8 cellular contexts compared by ENCODE assay signal in genomic region chr7:39464350-39465054, GRCh38.
DNase-seq lines count a peak whose midpoint lies in the region; ATAC-seq, FAIRE-seq and TF ChIP-seq lines count a peak whose summit lies in the region.

No MANE protein-coding gene starts in this region.

- no peak for TF ChIP-seq EP300 in K562 (IDR thresholded peaks at IDR 0.05; ENCODE audit: low read length)

- 23% methylated on average over 16 of the region's 16 CpGs for WGBS in K562 (ENCODE audit: insufficient coverage, low coverage, missing lambda C conversion rate)

- H3K36me3 ChIP-seq in K562 (ENCODE audit: control insufficient read depth, insufficient read depth, low read length) = no peaks in the 10 kb centered on the region
- no peaks in the 10 kb centered on the region for H3K36me3 ChIP-seq in parathyroid adenoma (ENCODE audit: control insufficient read depth, insufficient read depth, low read length)

- no peak overlapping the region for H3K4me3 ChIP-seq in K562
- H3K4me3 ChIP-seq in parathyroid adenoma (ENCODE audit: low read depth, low read length) = no peak overlapping the region

- no peak for DNase-seq in K562 (ENCODE audit: extremely low read depth in 1 of 4, low spot score in 3 of 4)
- DNase-seq in NCI-H2029 (lab: John Stamatoyannopoulos, UW) = no peak
- no peak for DNase-seq in H54 (ENCODE audit: insufficient read length, low spot score)
- no peak for DNase-seq in SIG-M5 treated with dmso at 0.1 percent for 504 hours (lab: John Stamatoyannopoulos, UW; ENCODE audit: unreplicated experiment)
- DNase-seq in OCI-M1 (lab: John Stamatoyannopoulos, UW) = no peak

- TF ChIP-seq POLR2A in K562 (conservative IDR thresholded peaks at IDR 0.05) (no peak), H54 (IDR thresholded peaks at IDR 0.05; ENCODE audit: low read depth, low read length) (no peak)

- no peak overlapping the region for H3K9ac ChIP-seq in K562 (ENCODE audit: insufficient read depth in 1 of 2, low read depth in 2 of 2, low read length in 2 of 2)
- H3K9ac ChIP-seq in parathyroid adenoma = no peak overlapping the region

- H3K4me1 ChIP-seq in K562 (replicated peaks in 1 of 2; ENCODE audit: control insufficient read depth in 2 of 2, insufficient read depth in 2 of 2, low read length in 2 of 2) = peaks cover 4 to 17% of the 10 kb centered on the region in 2 experiments
- H3K4me1 ChIP-seq in parathyroid adenoma = peaks cover 2% of the 10 kb centered on the region

- H3K9me3 ChIP-seq in K562 (replicated peaks; ENCODE audit: control insufficient read depth, insufficient read depth, low read depth, low read length) (no peaks in the 10 kb centered on the region), parathyroid adenoma (ENCODE audit: control insufficient read depth, low read length) (no peaks in the 10 kb centered on the region)

- intact Hi-C loops in K562 (cut with micrococcal nuclease) = loop anchor here (1.0 to 5.0 kb wide), 5 partner anchors 53 to 667 kb away; no protein-coding TSS in a partner anchor

- no TSS peak for BruUV-seq in K562 (replicated peaks; lab: Mats Ljungman, UMichigan)

- no peaks in the 10 kb centered on the region for H4K20me1 ChIP-seq in K562 (replicated peaks; ENCODE audit: control insufficient read depth, insufficient read depth, low read length)

- ATAC-seq in GM19328 (IDR thresholded peaks at IDR 0.05; ENCODE audit: unreplicated experiment) (peak; percentile 23), HG02678 (IDR thresholded peaks at IDR 0.05; ENCODE audit: unreplicated experiment) (peak; percentile 16), K562 (peak; percentile 37)

- H3K27me3 ChIP-seq in K562 (ENCODE audit: control insufficient read depth in 2 of 2, insufficient read depth in 2 of 2, low read length in 2 of 2) = peaks cover 5 to 7% of the 10 kb centered on the region in 2 experiments; a peak in 3 of 5 replicates
- no peaks in the 10 kb centered on the region for H3K27me3 ChIP-seq in parathyroid adenoma (ENCODE audit: control insufficient read depth, insufficient read depth, low read length)

- CTCF ChIA-PET in K562 (lab: Yijun Ruan, JAX; ENCODE audit: low intra/inter-chr PET ratio) = interaction anchor here (0.7 to 2.0 kb wide), 4 partner anchors 389 to 667 kb away, joined by 3 to 20 read pairs (median 14); no protein-coding TSS in a partner anchor

- no peaks in the 10 kb centered on the region for H3K79me2 ChIP-seq in K562 (ENCODE audit: control insufficient read depth, insufficient read depth, low read length)
- no peaks in the 10 kb centered on the region for H3K79me2 ChIP-seq in parathyroid adenoma

- TF ChIP-seq RAD21 in K562 (CRISPR knock-in tag; conservative IDR thresholded peaks at IDR 0.05 in 1 of 2, IDR thresholded peaks at IDR 0.05 in 1 of 2) = no peak

- H2AFZ ChIP-seq in K562 (ENCODE audit: low read depth, low read length) = no peak overlapping the region
- peak overlapping the region; percentile 74 for H2AFZ ChIP-seq in parathyroid adenoma

- no peaks in the 10 kb centered on the region for H3K9me1 ChIP-seq in K562 (ENCODE audit: control insufficient read depth, insufficient read depth, low read length)

- POLR2A ChIA-PET in K562 (lab: Yijun Ruan, JAX) = interaction anchor here (0.5 kb wide), 1 partner anchor 39 kb away, joined by 3 read pairs; no protein-coding TSS in a partner anchor

- H3K4me2 ChIP-seq in K562 (ENCODE audit: insufficient read depth, low read length) (no peak overlapping the region), parathyroid adenoma (ENCODE audit: low read length) (peak overlapping the region; percentile 53)

- H3K27ac ChIP-seq in K562 (ENCODE audit: extremely low read depth, low read depth, low read length) = no peak overlapping the region
- H3K27ac ChIP-seq in parathyroid adenoma = no peak overlapping the region

- in situ Hi-C loops in K562 (cut with MboI) = loop anchor here (5.0 to 10.0 kb wide), 2 partner anchors 532 to 660 kb away; no protein-coding TSS in a partner anchor

- no peak for TF ChIP-seq CTCF in K562 (IDR thresholded peaks at IDR 0.05 in 2 of 3, conservative IDR thresholded peaks at IDR 0.05 in 1 of 3; ENCODE audit: insufficient read depth in 2 of 3, low read depth in 1 of 3, low read length in 3 of 3)
- TF ChIP-seq CTCF in parathyroid adenoma (IDR thresholded peaks at IDR 0.05) = no peak

- FAIRE-seq in K562 (lab: Jason Lieb, UNC) = no peak
- FAIRE-seq in H54 (lab: Jason Lieb, UNC) = no peak

TF ChIP-seq in K562, 482 proteins besides CTCF, POLR2A, EP300 and RAD21:
- TF ChIP-seq POLR3A (IDR thresholded peaks at IDR 0.05; ENCODE audit: borderline replicate concordance, extremely low read depth, insufficient read depth, insufficient read length) (no peak), RNF219 (CRISPR knock-in tag; IDR thresholded peaks at IDR 0.05) (no peak), ZNF445 (CRISPR knock-in tag; IDR thresholded peaks at IDR 0.05; ENCODE audit: low read depth) (no peak), ZNF764 (CRISPR knock-in tag; IDR thresholded peaks at IDR 0.05; ENCODE audit: low read depth) (no peak), FOS (IDR thresholded peaks at IDR 0.05; ENCODE audit: extremely low read depth, insufficient read length) (no peak), SMARCC2 (IDR thresholded peaks at IDR 0.05; ENCODE audit: low read depth) (no peak), RAD51 (IDR thresholded peaks at IDR 0.05; ENCODE audit: borderline replicate concordance, low read depth) (no peak), ZBTB26 (CRISPR knock-in tag; IDR thresholded peaks at IDR 0.05) (no peak), PREB (CRISPR knock-in tag; IDR thresholded peaks at IDR 0.05) (no peak), CSDE1 (IDR thresholded peaks at IDR 0.05) (no peak), SAFB (IDR thresholded peaks at IDR 0.05; ENCODE audit: borderline replicate concordance, low read depth, low read length) (no peak), ZC3H11A (IDR thresholded peaks at IDR 0.05; ENCODE audit: low read depth, low read length) (no peak), TCF7 (IDR thresholded peaks at IDR 0.05; ENCODE audit: borderline replicate concordance) (no peak)
